ENCODE assay signal across 14 cellular contexts in genomic region chr1:17016317-17016661, GRCh38. TPM values are rescaled to one million over a fixed set of nuclear protein-coding genes. Genes with fewer than 3 reads are reported as not detected.
A peak's percentile ranks its signal among the peaks of the same experiment; 100 is the strongest.
DNase-seq lines count a peak whose midpoint lies in the region; ATAC-seq and TF ChIP-seq lines count a peak whose summit lies in the region.
"Had no signal": no experiment of that assay in that cellular context is flagged by ENCODE, and none has a peak within 500 bp of the region (broad histone marks: within the 10 kb centered on the region; RNA-seq: fewer than 3 reads in every experiment).

No MANE protein-coding gene starts in this region.

- H3K27ac Mint-ChIP-seq in activated CD4-positive, alpha-beta T cell treated with anti-CD3 and anti-CD28 coated beads for 36 hours, result no peak overlapping the region
- H3K27ac Mint-ChIP-seq: activated CD4-positive, alpha-beta T cell treated with anti-CD3 and anti-CD28 coated beads, Interleukin-2, amount 10 ng/mL, durations not matched to agents 24 days and 14 days; activated naive CD4-positive, alpha-beta T cell treated with anti-CD3 and anti-CD28 coated beads, Interleukin-2, amount 10 ng/mL, durations not matched to agents 7 days and 5 days had no signal

- no peak overlapping the region for H3K9ac ChIP-seq in adipocyte (ENCODE audit: low read length)
- no peak overlapping the region for H3K9ac ChIP-seq in skeletal muscle satellite cell (ENCODE audit: low read depth, low read length)

- H3K4me3 ChIP-seq in H7 (ENCODE audit: insufficient read depth, low read depth, low read length) (no peak overlapping the region), adipocyte (ENCODE audit: low read length) (no peak overlapping the region), skeletal muscle satellite cell (ENCODE audit: low read length) (no peak overlapping the region)
- H3K4me3 ChIP-seq: SJSA1, suprapubic skin had no signal

- H3K9me3 ChIP-seq in adipocyte (ENCODE audit: control insufficient read depth, low read length) (no peaks in the 10 kb centered on the region), skeletal muscle satellite cell (replicated peaks; ENCODE audit: low read length) (no peaks in the 10 kb centered on the region)
- H3K9me3 ChIP-seq: SJSA1, suprapubic skin had no signal

- H3K36me3 Mint-ChIP-seq in activated CD4-positive, alpha-beta T cell treated with anti-CD3 and anti-CD28 coated beads for 36 hours (ENCODE audit: low read depth), result peaks cover 19% of the 10 kb centered on the region

- peak; percentile 37 for ATAC-seq in foreskin keratinocyte
- no peak for ATAC-seq in HG02938 (IDR thresholded peaks at IDR 0.05; ENCODE audit: unreplicated experiment)
- ATAC-seq in activated CD4-positive, alpha-beta T cell treated with anti-CD3 and anti-CD28 coated beads for 36 hours, result no peak
- ATAC-seq: left colon had no signal

- POLR2A ChIA-PET in activated CD4-positive, alpha-beta T cell treated with anti-CD3 and anti-CD28 coated beads for 36 hours (lab: Charles Lee), result no interaction called here

- CTCF ChIA-PET in activated CD4-positive, alpha-beta T cell treated with anti-CD3 and anti-CD28 coated beads for 36 hours (lab: Charles Lee), result no interaction called here

- H3K4me2 ChIP-seq in skeletal muscle satellite cell (ENCODE audit: low read length), result peak overlapping the region; percentile 22

- TF ChIP-seq CTCF in foreskin keratinocyte (conservative IDR thresholded peaks at IDR 0.05), result no peak

- H3K4me1 Mint-ChIP-seq in activated CD4-positive, alpha-beta T cell treated with anti-CD3 and anti-CD28 coated beads for 36 hours, result peaks cover 13% of the 10 kb centered on the region

- H3K27me3 Mint-ChIP-seq in activated CD4-positive, alpha-beta T cell treated with anti-CD3 and anti-CD28 coated beads for 36 hours, result no peaks in the 10 kb centered on the region
- H3K27me3 Mint-ChIP-seq: activated CD4-positive, alpha-beta T cell treated with anti-CD3 and anti-CD28 coated beads, Interleukin-2, amount 10 ng/mL, durations not matched to agents 24 days and 14 days had no signal

- peaks cover 15% of the 10 kb centered on the region for H3K36me3 ChIP-seq in H7 (replicated peaks; ENCODE audit: control insufficient read depth, insufficient read depth, low read length)
- peaks cover 38% of the 10 kb centered on the region for H3K36me3 ChIP-seq in adipocyte (ENCODE audit: control insufficient read depth, insufficient read depth, low read length, severe bottlenecking)
- peaks cover 30% of the 10 kb centered on the region for H3K36me3 ChIP-seq in skeletal muscle satellite cell (ENCODE audit: insufficient read depth, low read length)

- no peaks in the 10 kb centered on the region for H3K9me3 Mint-ChIP-seq in activated CD4-positive, alpha-beta T cell treated with anti-CD3 and anti-CD28 coated beads for 36 hours (ENCODE audit: low read depth)
- H3K9me3 Mint-ChIP-seq: activated CD4-positive, alpha-beta T cell treated with anti-CD3 and anti-CD28 coated beads, Interleukin-2, amount 10 ng/mL, durations not matched to agents 24 days and 14 days; activated naive CD4-positive, alpha-beta T cell treated with anti-CD3 and anti-CD28 coated beads, Interleukin-2, amount 10 ng/mL, durations not matched to agents 7 days and 5 days had no signal

- DNase-seq in H7, result peak; percentile 20
- DNase-seq in adipocyte (ENCODE audit: low read depth), result peak; percentile 19
- peak; percentile 42 to 79 for DNase-seq in foreskin keratinocyte
- no peak for DNase-seq in pons (ENCODE audit: low spot score)
- DNase-seq in activated CD4-positive, alpha-beta T cell treated with anti-CD3 and anti-CD28 coated beads for 36 hours, result no peak
- DNase-seq: activated CD4-positive, alpha-beta T cell treated with anti-CD3 and anti-CD28 coated beads, Interleukin-2, amount 10 ng/mL, durations not matched to agents 24 days and 14 days; activated naive CD4-positive, alpha-beta T cell treated with anti-CD3 and anti-CD28 coated beads, Interleukin-2, amount 10 ng/mL, durations not matched to agents 7 days and 5 days; DMS 273 treated with DMSO at 0.1 percent for 48 hours; left colon; NCI-H446 had no signal

- H3K4me1 ChIP-seq in adipocyte (ENCODE audit: control insufficient read depth, insufficient read depth, low read length) (peaks cover 21% of the 10 kb centered on the region), foreskin keratinocyte (peaks cover 11% of the 10 kb centered on the region), skeletal muscle satellite cell (ENCODE audit: control insufficient read depth, insufficient read depth, low read length) (peaks cover 27% of the 10 kb centered on the region)

- intact Hi-C loops in activated CD4-positive, alpha-beta T cell treated with anti-CD3 and anti-CD28 coated beads for 36 hours (cut with DNase I, micrococcal nuclease), result no loop called here

- H3K27ac ChIP-seq in foreskin keratinocyte, result peak overlapping the region; percentile 55
- H3K27ac ChIP-seq: SJSA1, suprapubic skin had no signal

- H3K4me3 Mint-ChIP-seq in activated CD4-positive, alpha-beta T cell treated with anti-CD3 and anti-CD28 coated beads for 36 hours, result no peak overlapping the region
- H3K4me3 Mint-ChIP-seq: activated CD4-positive, alpha-beta T cell treated with anti-CD3 and anti-CD28 coated beads, Interleukin-2, amount 10 ng/mL, durations not matched to agents 24 days and 14 days; activated naive CD4-positive, alpha-beta T cell treated with anti-CD3 and anti-CD28 coated beads, Interleukin-2, amount 10 ng/mL, durations not matched to agents 7 days and 5 days had no signal

- H3K27me3 ChIP-seq in H7 (ENCODE audit: control insufficient read depth, insufficient read depth, low read length) (no peaks in the 10 kb centered on the region), adipocyte (replicated peaks; ENCODE audit: control insufficient read depth, insufficient read depth, low read length) (no peaks in the 10 kb centered on the region), foreskin keratinocyte (no peaks in the 10 kb centered on the region), skeletal muscle satellite cell (ENCODE audit: control insufficient read depth, insufficient read depth, low read length) (no peaks in the 10 kb centered on the region)
- H3K27me3 ChIP-seq: SJSA1, suprapubic skin had no signal

RNA-seq across cellular contexts. Expression of gene ATP13A2, which starts 4.6 kb away (rescaled TPM):
- total RNA-seq in H7 (2014; rRNA removed; shearing (Covaris generic)), result 128 and 162 TPM in 2 replicates
- total RNA-seq in foreskin keratinocyte, result 74.2 and 77.3 TPM in 2 replicates
- 53.8 and 55.9 TPM in 2 replicates for polyA plus RNA-seq in foreskin keratinocyte
- 27.6 and 57.0 TPM in 2 replicates for total RNA-seq in skeletal muscle satellite cell (2012; rRNA removed)
- 10 to 100 TPM; 30.7 to 32.0 TPM for total RNA-seq in activated CD4-positive, alpha-beta T cell treated with anti-CD3 and anti-CD28 coated beads for 36 hours

RNA-seq across cellular contexts. Expression of gene MFAP2, which starts 35.9 kb away (rescaled TPM):
- total RNA-seq in H7 (2014; rRNA removed; shearing (Covaris generic)), result 176 and 202 TPM in 2 replicates
- total RNA-seq in foreskin keratinocyte, result 53.4 and 83.1 TPM in 2 replicates
- polyA plus RNA-seq in foreskin keratinocyte, result 71.6 and 111 TPM in 2 replicates
- total RNA-seq in skeletal muscle satellite cell (2012; rRNA removed), result 5.1 and 22.7 TPM in 2 replicates
- not detected for total RNA-seq in activated CD4-positive, alpha-beta T cell treated with anti-CD3 and anti-CD28 coated beads for 36 hours
- total RNA-seq: activated CD4-positive, alpha-beta T cell treated with anti-CD3 and anti-CD28 coated beads, Interleukin-2, amount 10 ng/mL, durations not matched to agents 24 days and 14 days had no signal

RNA-seq across cellular contexts. Expression of gene SDHB, which starts 37.5 kb away (rescaled TPM):
- total RNA-seq in H7 (2014; rRNA removed; shearing (Covaris generic)), result 225 and 238 TPM in 2 replicates
- 152 and 156 TPM in 2 replicates for total RNA-seq in foreskin keratinocyte
- polyA plus RNA-seq in foreskin keratinocyte, result 162 and 181 TPM in 2 replicates
- total RNA-seq in skeletal muscle satellite cell (2012; rRNA removed), result 151 and 157 TPM in 2 replicates
- total RNA-seq in activated CD4-positive, alpha-beta T cell treated with anti-CD3 and anti-CD28 coated beads for 36 hours, result 100 to 1,000 TPM; 132 to 149 TPM

Comparison
In these comparisons a context has a peak if more than half of its experiments do, and no peak if none do; other contexts are left out.
1. DNase-seq: peak in H7 (single experiment), adipocyte (single experiment) and foreskin keratinocyte (2 of 2); none in pons (single experiment) and activated CD4-positive, alpha-beta T cell treated with anti-CD3 and anti-CD28 coated beads for 36 hours (single experiment).
2. RNA of gene MFAP2, which starts 35.9 kb away (total RNA-seq): 176 to 202 TPM in H7 and 53.4 to 83.1 TPM in foreskin keratinocyte; not detected in activated CD4-positive, alpha-beta T cell treated with anti-CD3 and anti-CD28 coated beads for 36 hours; every median in the first group is over 10 times any median in the second.